8 cellular contexts compared by ENCODE assay signal in genomic region chr19:6551607-6552450, GRCh38. TPM values are rescaled to one million over a fixed set of nuclear protein-coding genes. Genes with fewer than 3 reads are reported as not detected.
DNase-seq lines count a peak whose midpoint lies in the region; ATAC-seq, FAIRE-seq and TF ChIP-seq lines count a peak whose summit lies in the region.

No MANE protein-coding gene starts in this region.

- no peaks in the 10 kb centered on the region for H3K27me3 ChIP-seq in HepG2 (ENCODE audit: control insufficient read depth in 1 of 2, insufficient read depth in 2 of 2, low read length in 2 of 2)
- H3K27me3 ChIP-seq in testis, result no peaks in the 10 kb centered on the region

- peak; percentile 32 for DNase-seq in MV-4-11 (lab: John Stamatoyannopoulos, UW)
- peak; percentile 70 for DNase-seq in activated T-cell treated with anti-CD3 and anti-CD28 coated beads for 48 hours (ENCODE audit: low read depth)
- DNase-seq in HepG2 (ENCODE audit: low spot score), result peak; percentile 45
- DNase-seq in testis, result peak; percentile 42
- no peak for DNase-seq in NCI-H2196 treated with DMSO at 0.1 percent for 48 hours (lab: John Stamatoyannopoulos, UW; ENCODE audit: unreplicated experiment)
- DNase-seq in NCI-H526 treated with DMSO at 0.1 percent for 48 hours (lab: John Stamatoyannopoulos, UW), result no peak

- H3K9ac ChIP-seq in HepG2 (ENCODE audit: insufficient read depth, low read depth, low read length), result no peak overlapping the region

- in situ Hi-C loops in HepG2 (cut with HindIII; ENCODE audit: extremely low pct_ligation_motif_present, low pct_unique_long_range_greater_than_20kb), result no loop called here

- H3K4me3 ChIP-seq in HepG2 (replicated peaks in 1 of 3; ENCODE audit: insufficient read depth in 1 of 3, low read depth in 2 of 3, low read length in 3 of 3) (peak overlapping the region in 2 of 3 experiments; percentile 28 to 59; a peak in 4 of 6 replicates), testis (peak overlapping the region in 1 of 2 donors; percentile 9)

- 0% methylated on average over 4 of the region's 28 CpGs for WGBS in HepG2 (ENCODE audit: low lambda C conversion rate)
- 18 to 42% methylated on average over 4 to 15 of the region's 28 CpGs for whole genome bisulfite sequencing in testis, 2 donors

- TF ChIP-seq RAD21 in HepG2 (CRISPR knock-in tag; IDR thresholded peaks at IDR 0.05), result peak; percentile 41; the same call in 1 of the 2 replicates

- H3K27ac ChIP-seq in HepG2 (ENCODE audit: extremely low read length, insufficient read depth, low read length) (no peak overlapping the region), testis (no peak overlapping the region)

- peak overlapping the region; percentile 73 for H3K4me2 ChIP-seq in HepG2 (ENCODE audit: low read depth, low read length)

- CTCF ChIA-PET in HepG2 (lab: Yijun Ruan, JAX; ENCODE audit: low intra/inter-chr PET ratio, low total read pairs), result no interaction called here

- H4K20me1 ChIP-seq in HepG2 (ENCODE audit: insufficient read depth, low read length), result no peaks in the 10 kb centered on the region

- intact Hi-C loops in HepG2 (cut with micrococcal nuclease; ENCODE audit: unreplicated experiment) (no loop called here), testis (cut with DNase I; ENCODE audit: low total_unique reads) (no loop called here)

- no peak overlapping the region for H2AFZ ChIP-seq in HepG2 (ENCODE audit: low read length)

- FAIRE-seq in HepG2 (lab: Jason Lieb, UNC), result no peak

- H3K4me1 ChIP-seq in HepG2 (ENCODE audit: insufficient read depth, low read length) (peaks cover 15% of the 10 kb centered on the region; the same call in 1 of the 2 replicates), testis (no peaks in the 10 kb centered on the region)

- BruUV-seq in HepG2 (replicated peaks; lab: Mats Ljungman, UMichigan), result no TSS peak

- peak; percentile 53 for TF ChIP-seq CTCF in GM12873 (IDR thresholded peaks at IDR 0.05; ENCODE audit: insufficient read depth, low read depth, low read length, missing control alignments)
- peak; percentile 84 for TF ChIP-seq CTCF in HepG2 (CRISPR knock-in tag; IDR thresholded peaks at IDR 0.05)
- no peak for TF ChIP-seq CTCF in testis (IDR thresholded peaks at IDR 0.05)

- H3K9me3 ChIP-seq in HepG2 (ENCODE audit: low read length), result no peaks in the 10 kb centered on the region
- no peaks in the 10 kb centered on the region for H3K9me3 ChIP-seq in testis

- TF ChIP-seq EP300 in HepG2 (IDR thresholded peaks at IDR 0.05; ENCODE audit: low read depth in 2 of 2, low read length in 2 of 2), result no peak
- TF ChIP-seq EP300 in HepG2 (CRISPR knock-in tag; IDR thresholded peaks at IDR 0.05; ENCODE audit: borderline replicate concordance), result no peak

- peak; percentile 98 for ATAC-seq in HepG2
- ATAC-seq in HG03135 (IDR thresholded peaks at IDR 0.05; ENCODE audit: unreplicated experiment), result no peak

- H3K36me3 ChIP-seq in HepG2 (replicated peaks in 1 of 2; ENCODE audit: control insufficient read depth in 1 of 2, insufficient read depth in 2 of 2, low read length in 2 of 2), result no peaks in the 10 kb centered on the region
- H3K36me3 ChIP-seq in testis (ENCODE audit: low read depth, missing control alignments), result no peaks in the 10 kb centered on the region

- POLR2A ChIA-PET in HepG2 (lab: Yijun Ruan, JAX), result interaction anchor here (0.6 to 1.9 kb wide), 2 partner anchors 21 to 118 kb away, joined by 3 to 4 read pairs; partner anchors contain the start of genes TNFSF14 and TNFSF9

- H3K79me2 ChIP-seq in HepG2 (ENCODE audit: insufficient read depth, low read length), result no peaks in the 10 kb centered on the region

- TF ChIP-seq POLR2A in HepG2 (IDR thresholded peaks at IDR 0.05; ENCODE audit: insufficient read depth in 1 of 2, low read depth in 2 of 2, low read length in 2 of 2) (no peak), testis (IDR thresholded peaks at IDR 0.05) (no peak)

TF ChIP-seq in HepG2, 621 proteins besides CTCF, POLR2A, EP300 and RAD21 (continues in another document):
- TF ChIP-seq ZSCAN29 (CRISPR knock-in tag; conservative IDR thresholded peaks at IDR 0.05), result no peak

RNA-seq across cellular contexts. Expression of gene TNFSF9, which starts 21.0 kb away (rescaled TPM):
- total RNA-seq in HepG2 (2016; rRNA removed; fragmentation: Illumina TruSeq; extraction: Trizol) (0.20 and 1.0 TPM in 2 replicates), testis (1 to 10 TPM; 5.7 to 8.4 TPM)
- total RNA-seq in HepG2 (2016; cell fraction: cytosol; rRNA removed; fragmentation: Illumina TruSeq; extraction: Trizol; ENCODE audit: low read depth), result 0.26 and 0.30 TPM in 2 replicates
- 0.25 and 0.84 TPM in 2 replicates for total RNA-seq in HepG2 (2016; cell fraction: insoluble cytoplasmic fraction; rRNA removed; fragmentation: Illumina TruSeq; extraction: Trizol)
- total RNA-seq in HepG2 (2016; cell fraction: membrane; rRNA removed; fragmentation: Illumina TruSeq; extraction: Trizol), result 0.49 and 0.62 TPM in 2 replicates
- total RNA-seq in HepG2 (2016; cell fraction: nucleus; rRNA removed; fragmentation: Illumina TruSeq; extraction: Trizol), result 0.78 and 0.90 TPM in 2 replicates
- polyA plus RNA-seq in HepG2 (2011; rRNA removed) (1.5 and 1.8 TPM in 2 replicates), testis (ENCODE audit: insufficient read depth, low read depth, low replicate concordance) (3.1 TPM)
- 1.0 and 1.7 TPM in 2 replicates for polyA plus RNA-seq in HepG2 (2011; cell fraction: cytosol; rRNA removed)
- polyA plus RNA-seq in HepG2 (2011; cell fraction: nucleus; rRNA removed), result 1.2 and 1.4 TPM in 2 replicates
- 1.5 and 2.6 TPM in 2 replicates for polyA plus RNA-seq in HepG2 (2012)
- 0.10 and 0.31 TPM in 2 replicates for polyA plus RNA-seq in HepG2 (2016; cell fraction: cytosol; fragmentation: Illumina TruSeq; extraction: Trizol; ENCODE audit: low read depth)
- polyA plus RNA-seq in HepG2 (2016; cell fraction: insoluble cytoplasmic fraction; fragmentation: Illumina TruSeq; extraction: Trizol; ENCODE audit: low read depth), result 0.24 and 0.45 TPM in 2 replicates
- 0.22 and 0.38 TPM in 2 replicates for polyA plus RNA-seq in HepG2 (2016; cell fraction: membrane; fragmentation: Illumina TruSeq; extraction: Trizol; ENCODE audit: low read depth)
- polyA plus RNA-seq in HepG2 (2016; cell fraction: nucleus; fragmentation: Illumina TruSeq; extraction: Trizol; ENCODE audit: insufficient read depth, low read depth), result 1.9 and 2.1 TPM in 2 replicates
- polyA minus RNA-seq in HepG2 (2011; rRNA and poly(A)+ RNA removed; ENCODE audit: low replicate concordance), result 1.4 and 15.3 TPM in 2 replicates
- 0.40 and 1.7 TPM in 2 replicates for polyA minus RNA-seq in HepG2 (2011; cell fraction: cytosol; rRNA and poly(A)+ RNA removed)
- 1.2 and 1.5 TPM in 2 replicates for polyA minus RNA-seq in HepG2 (2011; cell fraction: nucleus; rRNA and poly(A)+ RNA removed)

RNA-seq across cellular contexts. Expression of gene CD70, which starts 39.1 kb away (rescaled TPM):
- total RNA-seq in HepG2 (2016; rRNA removed; fragmentation: Illumina TruSeq; extraction: Trizol) (not detected in 2 replicates), testis (1 to 10 TPM in 1 of 2 donors, not detected in 1; 1.0 TPM)
- total RNA-seq in HepG2 (2016; cell fraction: cytosol; rRNA removed; fragmentation: Illumina TruSeq; extraction: Trizol; ENCODE audit: low read depth), result not detected in 2 replicates
- not detected in 2 replicates for total RNA-seq in HepG2 (2016; cell fraction: insoluble cytoplasmic fraction; rRNA removed; fragmentation: Illumina TruSeq; extraction: Trizol)
- total RNA-seq in HepG2 (2016; cell fraction: membrane; rRNA removed; fragmentation: Illumina TruSeq; extraction: Trizol), result not detected in 2 replicates
- total RNA-seq in HepG2 (2016; cell fraction: nucleus; rRNA removed; fragmentation: Illumina TruSeq; extraction: Trizol), result not detected in 2 replicates
- polyA plus RNA-seq in HepG2 (2011; rRNA removed) (0.13 and 0.51 TPM in 2 replicates), testis (ENCODE audit: insufficient read depth, low read depth, low replicate concordance) (0.63 TPM)
- polyA plus RNA-seq in HepG2 (2011; cell fraction: cytosol; rRNA removed), result 0.40 and 0.45 TPM in 2 replicates
- 0.80 TPM in 2 replicates for polyA plus RNA-seq in HepG2 (2011; cell fraction: nucleus; rRNA removed)
- polyA plus RNA-seq in HepG2 (2012), result 0.37 TPM in 1 of 2 replicates, not detected in the other
- not detected in 2 replicates for polyA plus RNA-seq in HepG2 (2016; cell fraction: cytosol; fragmentation: Illumina TruSeq; extraction: Trizol; ENCODE audit: low read depth)
- polyA plus RNA-seq in HepG2 (2016; cell fraction: insoluble cytoplasmic fraction; fragmentation: Illumina TruSeq; extraction: Trizol; ENCODE audit: low read depth), result not detected in 2 replicates
- polyA plus RNA-seq in HepG2 (2016; cell fraction: membrane; fragmentation: Illumina TruSeq; extraction: Trizol; ENCODE audit: low read depth), result not detected in 2 replicates
- polyA plus RNA-seq in HepG2 (2016; cell fraction: nucleus; fragmentation: Illumina TruSeq; extraction: Trizol; ENCODE audit: insufficient read depth, low read depth), result not detected in 2 replicates
- 0.22 and 1.2 TPM in 2 replicates for polyA minus RNA-seq in HepG2 (2011; rRNA and poly(A)+ RNA removed; ENCODE audit: low replicate concordance)
- polyA minus RNA-seq in HepG2 (2011; cell fraction: cytosol; rRNA and poly(A)+ RNA removed), result not detected in 2 replicates
- polyA minus RNA-seq in HepG2 (2011; cell fraction: nucleus; rRNA and poly(A)+ RNA removed), result not detected in 2 replicates

RNA-seq across cellular contexts. Expression of gene TUBB4A, which starts 49.7 kb away (rescaled TPM):
- not detected in 2 replicates for total RNA-seq in HepG2 (2016; rRNA removed; fragmentation: Illumina TruSeq; extraction: Trizol)
- not detected in 2 replicates for total RNA-seq in HepG2 (2016; cell fraction: cytosol; rRNA removed; fragmentation: Illumina TruSeq; extraction: Trizol; ENCODE audit: low read depth)
- total RNA-seq in HepG2 (2016; cell fraction: insoluble cytoplasmic fraction; rRNA removed; fragmentation: Illumina TruSeq; extraction: Trizol), result not detected in 2 replicates
- not detected in 2 replicates for total RNA-seq in HepG2 (2016; cell fraction: membrane; rRNA removed; fragmentation: Illumina TruSeq; extraction: Trizol)
- not detected in 2 replicates for total RNA-seq in HepG2 (2016; cell fraction: nucleus; rRNA removed; fragmentation: Illumina TruSeq; extraction: Trizol)
- 0.21 TPM in 1 of 2 replicates, not detected in the other for polyA plus RNA-seq in HepG2 (2011; rRNA removed)
- 0.18 TPM in 1 of 2 replicates, not detected in the other for polyA plus RNA-seq in HepG2 (2011; cell fraction: cytosol; rRNA removed)
- 0.12 TPM in 1 of 2 replicates, not detected in the other for polyA plus RNA-seq in HepG2 (2011; cell fraction: nucleus; rRNA removed)
- polyA plus RNA-seq in HepG2 (2012), result 0.16 and 0.45 TPM in 2 replicates
- not detected in 2 replicates for polyA plus RNA-seq in HepG2 (2016; cell fraction: cytosol; fragmentation: Illumina TruSeq; extraction: Trizol; ENCODE audit: low read depth)
- polyA plus RNA-seq in HepG2 (2016; cell fraction: insoluble cytoplasmic fraction; fragmentation: Illumina TruSeq; extraction: Trizol; ENCODE audit: low read depth), result not detected in 2 replicates
- 0.09 TPM in 1 of 2 replicates, not detected in the other for polyA plus RNA-seq in HepG2 (2016; cell fraction: membrane; fragmentation: Illumina TruSeq; extraction: Trizol; ENCODE audit: low read depth)
- not detected in 2 replicates for polyA plus RNA-seq in HepG2 (2016; cell fraction: nucleus; fragmentation: Illumina TruSeq; extraction: Trizol; ENCODE audit: insufficient read depth, low read depth)
- polyA minus RNA-seq in HepG2 (2011; rRNA and poly(A)+ RNA removed; ENCODE audit: low replicate concordance), result 1.1 TPM in 1 of 2 replicates, not detected in the other
- polyA minus RNA-seq in HepG2 (2011; cell fraction: cytosol; rRNA and poly(A)+ RNA removed), result not detected in 2 replicates
- 0.26 TPM in 1 of 2 replicates, not detected in the other for polyA minus RNA-seq in HepG2 (2011; cell fraction: nucleus; rRNA and poly(A)+ RNA removed)
- 100 to 1,000 TPM; 217 to 277 TPM for total RNA-seq in testis
- polyA plus RNA-seq in testis (ENCODE audit: insufficient read depth, low read depth, low replicate concordance), result 205 TPM

Comparison
In these comparisons a context has a peak if more than half of its experiments do, and no peak if none do; other contexts are left out.
1. CTCF ChIP-seq: peak in GM12873 (single experiment) and HepG2 (single experiment); none in testis (0 of 3).
2. DNase-seq: peak in MV-4-11 (single experiment), activated T-cell treated with anti-CD3 and anti-CD28 coated beads for 48 hours (single experiment), HepG2 (single experiment) and testis (single experiment); none in NCI-H2196 treated with DMSO at 0.1 percent for 48 hours (single experiment) and NCI-H526 treated with DMSO at 0.1 percent for 48 hours (single experiment).
3. RNA of gene TUBB4A, which starts 49.7 kb away (total RNA-seq): 217 to 277 TPM in testis; not detected in HepG2; every median in the first group is over 100 times any median in the second.